Comparison of ENCODE assay signal across 14 cellular contexts in genomic region chr7:39507866-39508551, GRCh38. TPM values are rescaled to one million over a fixed set of nuclear protein-coding genes. Genes with fewer than 3 reads are reported as not detected.
A peak's percentile ranks its signal among the peaks of the same experiment; 100 is the strongest.
DNase-seq lines count a peak whose midpoint lies in the region; ATAC-seq, FAIRE-seq and TF ChIP-seq lines count a peak whose summit lies in the region.
"Had no signal": no experiment of that assay in that cellular context is flagged by ENCODE, and none has a peak within 500 bp of the region (broad histone marks: within the 10 kb centered on the region; RNA-seq: fewer than 3 reads in every experiment).

No MANE protein-coding gene starts in this region.

- H3K9me3 ChIP-seq in MG63 (no peaks in the 10 kb centered on the region), GM12878 (replicated peaks; ENCODE audit: control insufficient read depth, insufficient read depth, low read length) (no peaks in the 10 kb centered on the region; the same call in 2 of the 3 replicates), transverse colon (no peaks in the 10 kb centered on the region), testis (no peaks in the 10 kb centered on the region)

- in situ Hi-C loops in GM12878 (cut with MboI) (no loop called here), transverse colon (cut with MboI; ENCODE audit: low pct_ligation_motif_present in 1 of 4, low pct_unique_long_range_greater_than_20kb in 1 of 4, low sequenced_read_pairs in 3 of 4) (loop anchor here in 3 of 4 donors (25.0 kb wide), 2 partner anchors 696 to 1096 kb away; no protein-coding TSS in a partner anchor)

- no TSS peak for BruUV-seq in GM12878 (replicated peaks; lab: Mats Ljungman, UMichigan)

- ATAC-seq in GM21360 (IDR thresholded peaks at IDR 0.05; ENCODE audit: unreplicated experiment) (peak; percentile 55), GM12878 (peak; percentile 45; the same call in 2 of the 3 replicates)
- ATAC-seq: sciatic nerve had no signal

- H3K4me1 ChIP-seq in GM12878 (ENCODE audit: control insufficient read depth, insufficient read depth, low read length) = no peaks in the 10 kb centered on the region
- no peaks in the 10 kb centered on the region for H3K4me1 ChIP-seq in transverse colon
- no peaks in the 10 kb centered on the region for H3K4me1 ChIP-seq in testis

- H3K79me2 ChIP-seq in GM12878 (ENCODE audit: control insufficient read depth, insufficient read depth, low read length) = no peaks in the 10 kb centered on the region

- H3K27me3 ChIP-seq in MG63 (no peaks in the 10 kb centered on the region), GM12878 (replicated peaks in 1 of 2; ENCODE audit: control insufficient read depth in 2 of 2, insufficient read depth in 2 of 2, low read length in 1 of 2) (no peaks in the 10 kb centered on the region), transverse colon (no peaks in the 10 kb centered on the region), testis (no peaks in the 10 kb centered on the region)

- DNase-seq in Daoy (ENCODE audit: low read depth) (peak; percentile 35), MG63 (peak; percentile 51), GM12878 (ENCODE audit: low read depth, low spot score) (no peak), transverse colon (no peak), testis (no peak), DMS153 treated with DMSO at 0.1 percent for 48 hours (lab: John Stamatoyannopoulos, UW; ENCODE audit: unreplicated experiment) (no peak)
- DNase-seq in stimulated activated CD4-positive, alpha-beta T cell treated with anti-CD3 and anti-CD28 coated beads, Interleukin-1b, Interleukin-23, amount 100 ng/mL, for 48 hours = no peak
- DNase-seq: activated effector memory CD4-positive, alpha-beta T cell treated with anti-CD3 and anti-CD28 coated beads, Interleukin-2, amount 50 U/mL, for 16 hours; NCI-H774; T1000 had no signal

- CTCF ChIA-PET in GM12878 (lab: Yijun Ruan, JAX) = no interaction called here

- H3K27ac ChIP-seq in GM12878 (ENCODE audit: control insufficient read depth, insufficient read depth) (no peak overlapping the region), transverse colon (no peak overlapping the region), testis (no peak overlapping the region)
- H3K27ac ChIP-seq: C4-2B had no signal

- H2AFZ ChIP-seq in GM12878 (ENCODE audit: control insufficient read depth, low read depth, low read length) = no peak overlapping the region

- H3K4me2 ChIP-seq in GM12878 (ENCODE audit: control insufficient read depth, insufficient read depth) = no peak overlapping the region

- TF ChIP-seq EP300 in GM12878 (IDR thresholded peaks at IDR 0.05; ENCODE audit: borderline replicate concordance in 1 of 2, control insufficient read depth in 1 of 2, low read depth in 2 of 2, low read length in 2 of 2) = no peak
- no peak for TF ChIP-seq EP300 in transverse colon (IDR thresholded peaks at IDR 0.05; ENCODE audit: low read depth)

- TF ChIP-seq CTCF in GM12878 (IDR thresholded peaks at IDR 0.05 in 2 of 3, conservative IDR thresholded peaks at IDR 0.05 in 1 of 3; ENCODE audit: control insufficient read depth in 2 of 3, extremely low read depth in 1 of 3, insufficient read depth in 1 of 3, low read depth in 3 of 3, low read length in 3 of 3) (no peak), transverse colon (IDR thresholded peaks at IDR 0.05) (no peak), testis (IDR thresholded peaks at IDR 0.05) (no peak)

- WGBS in GM12878 (ENCODE audit: insufficient coverage, insufficient replicate concordance, low lambda C conversion rate, missing lambda C conversion rate) = 23% methylated on average over 8 of the region's 8 CpGs
- WGBS in transverse colon (ENCODE audit: low coverage in 1 of 2), 2 donors = 74% methylated on average over 8 of the region's 8 CpGs; no CpG with 5 or more reads in 1 of the 2 donors
- WGBS in testis, 2 donors = 55 to 87% methylated on average over 3 to 8 of the region's 8 CpGs

- H3K9ac ChIP-seq in GM12878 (ENCODE audit: control insufficient read depth, insufficient read depth, low read length) = no peak overlapping the region

- intact Hi-C loops in GM12878 (cut with micrococcal nuclease; ENCODE audit: unreplicated experiment) = no loop called here
- intact Hi-C loops in transverse colon (cut with DNase I; ENCODE audit: low total_unique reads) = no loop called here
- intact Hi-C loops in testis (cut with DNase I; ENCODE audit: low total_unique reads) = no loop called here

- SMC1A ChIA-PET in GM12878 (lab: Charles Lee; ENCODE audit: uncharacterized antibody, unreplicated experiment) = no interaction called here

- RAD21 ChIA-PET in GM12878 (lab: Charles Lee; ENCODE audit: unreplicated experiment) = no interaction called here

- TF ChIP-seq POLR2A in GM12878 (IDR thresholded peaks at IDR 0.05; ENCODE audit: low read depth, low read length) = no peak
- no peak for TF ChIP-seq POLR2A in transverse colon (IDR thresholded peaks at IDR 0.05)
- TF ChIP-seq POLR2A in testis (IDR thresholded peaks at IDR 0.05) = no peak

- no peaks in the 10 kb centered on the region for H4K20me1 ChIP-seq in GM12878 (ENCODE audit: control insufficient read depth, insufficient read depth)

- TF ChIP-seq RAD21 in GM12878 (IDR thresholded peaks at IDR 0.05; ENCODE audit: insufficient read depth, low read depth, low read length) = no peak

- no peaks in the 10 kb centered on the region for H3K36me3 ChIP-seq in MG63
- H3K36me3 ChIP-seq in GM12878 (ENCODE audit: control insufficient read depth in 2 of 2, insufficient read depth in 2 of 2, low read length in 1 of 2) = no peaks in the 10 kb centered on the region
- no peaks in the 10 kb centered on the region for H3K36me3 ChIP-seq in transverse colon
- no peaks in the 10 kb centered on the region for H3K36me3 ChIP-seq in testis (ENCODE audit: low read depth, missing control alignments)

- FAIRE-seq in GM12878 (lab: Jason Lieb, UNC) = no peak
- FAIRE-seq: frontal cortex had no signal

- POLR2A ChIA-PET in GM12878 (lab: Charles Lee) = no interaction called here

- no peak overlapping the region for H3K4me3 ChIP-seq in MG63
- H3K4me3 ChIP-seq in GM12878 = no peak overlapping the region
- H3K4me3 ChIP-seq in transverse colon = no peak overlapping the region
- no peak overlapping the region for H3K4me3 ChIP-seq in testis

TF ChIP-seq in GM12878, 131 proteins besides CTCF, POLR2A, EP300 and RAD21 (continues in another document):
- no peak for TF ChIP-seq BHLHE40 (IDR thresholded peaks at IDR 0.05; ENCODE audit: borderline replicate concordance in 1 of 2, low read depth in 2 of 2, low read length in 1 of 2)
- no peak for TF ChIP-seq BRCA1 (IDR thresholded peaks at IDR 0.05; ENCODE audit: low read depth, low read length)
- no peak for TF ChIP-seq FOS (IDR thresholded peaks at IDR 0.05; ENCODE audit: borderline replicate concordance, extremely low read depth, insufficient read length)
- no peak for TF ChIP-seq KLF5 (IDR thresholded peaks at IDR 0.05; ENCODE audit: partially characterized antibody)
- TF ChIP-seq MYB (IDR thresholded peaks at IDR 0.05; ENCODE audit: borderline replicate concordance, low read depth, low read length) = no peak
- TF ChIP-seq KAT2A (conservative IDR thresholded peaks at IDR 0.05; ENCODE audit: control insufficient read depth, low read depth, low read length) = no peak
- no peak for TF ChIP-seq USF1 (IDR thresholded peaks at IDR 0.05; ENCODE audit: borderline replicate concordance, extremely low read length, insufficient read depth, low read depth, low read length)

RNA-seq across cellular contexts. Expression of gene YAE1, which starts 58.2 kb away (rescaled TPM):
- total RNA-seq in Daoy (2014; rRNA removed; shearing (Covaris generic)) = 73.8 and 74.5 TPM in 2 replicates
- 23.2 and 26.3 TPM in 2 replicates for total RNA-seq in MG63 (2014; rRNA removed; shearing (Covaris generic); ENCODE audit: low replicate concordance)
- 83.8 and 93.1 TPM in 2 replicates for total RNA-seq in GM12878 (2013; cell fraction: nucleolus; rRNA removed)
- total RNA-seq in GM12878 (2014; rRNA removed) = 17.5 and 22.5 TPM in 2 replicates
- 22.0 and 22.5 TPM in 2 replicates for total RNA-seq in GM12878 (2014; rRNA removed; fragmentation: Illumina TruSeq; extraction: Trizol)
- 12.3 and 13.5 TPM in 2 replicates for total RNA-seq in GM12878 (2021)
- 4.1 TPM for polyA plus RNA-seq in GM12878 (2011; ENCODE audit: low read depth)
- polyA plus RNA-seq in GM12878 (2011; rRNA removed) = 28.5 and 42.1 TPM in 2 replicates
- polyA plus RNA-seq in GM12878 (2011; cell fraction: cytosol; rRNA removed) = 5.7 and 7.6 TPM in 2 replicates
- polyA plus RNA-seq in GM12878 (2011; cell fraction: nucleus; rRNA removed) = 12.9 and 14.5 TPM in 2 replicates
- polyA plus RNA-seq in GM12878 (2012) = 9.1 and 11.7 TPM in 2 replicates
- 18.2 and 19.7 TPM in 2 replicates for polyA plus RNA-seq in GM12878 (2014; fragmentation: Illumina TruSeq; extraction: Trizol)
- 10 to 100 TPM; 33.5 to 35.8 TPM for polyA plus RNA-seq in GM12878 (2014; fragmentation: Nextera tagmentation; extraction: Ambion mirVana)
- 18.2 and 21.0 TPM in 2 replicates for polyA plus RNA-seq in GM12878 (2014; rRNA removed)
- polyA plus RNA-seq in GM12878 (2016; fragmentation: Nextera tagmentation; extraction: Ambion mirVana) = 10 to 100 TPM; 23.9 to 25.4 TPM
- 8.6 and 18.0 TPM in 2 replicates for polyA minus RNA-seq in GM12878 (2011; rRNA and poly(A)+ RNA removed)
- polyA minus RNA-seq in GM12878 (2011; cell fraction: cytosol; rRNA and poly(A)+ RNA removed) = 3.2 and 11.3 TPM in 2 replicates
- polyA minus RNA-seq in GM12878 (2011; cell fraction: nucleus; rRNA and poly(A)+ RNA removed) = 18.0 and 29.3 TPM in 2 replicates
- 10 to 100 TPM in 3 of 4 donors, 1 to 10 TPM in 1; 1.4 to 22.9 (median 13.3) TPM for total RNA-seq in transverse colon
- total RNA-seq in testis = 10 to 100 TPM; 28.5 to 32.0 TPM
- 39.0 TPM for polyA plus RNA-seq in testis (ENCODE audit: insufficient read depth, low read depth, low replicate concordance)

Comparison
In these comparisons a context has a peak if more than half of its experiments do, and no peak if none do; other contexts are left out.
1. DNase-seq: peak in Daoy (single experiment) and MG63 (single experiment); none in GM12878 (single experiment), transverse colon (single experiment), testis (single experiment), DMS153 treated with DMSO at 0.1 percent for 48 hours (single experiment) and stimulated activated CD4-positive, alpha-beta T cell treated with anti-CD3 and anti-CD28 coated beads, Interleukin-1b, Interleukin-23, amount 100 ng/mL, for 48 hours (single experiment).